In genomic region chr7:116949941-116950801, GRCh38 we compare ENCODE assay signal across 29 cellular contexts. TPM values are rescaled to one million over a fixed set of nuclear protein-coding genes. Genes with fewer than 3 reads are reported as not detected.
DNase-seq lines count a peak whose midpoint lies in the region; ATAC-seq and TF ChIP-seq lines count a peak whose summit lies in the region.
"Had no signal": no experiment of that assay in that cellular context is flagged by ENCODE, and none has a peak within 500 bp of the region (broad histone marks: within the 10 kb centered on the region; RNA-seq: fewer than 3 reads in every experiment).

No MANE protein-coding gene starts in this region.

- ATAC-seq in left cardiac atrium (no peak), HG02610 (IDR thresholded peaks at IDR 0.05; ENCODE audit: unreplicated experiment) (no peak), GM18870 (IDR thresholded peaks at IDR 0.05; ENCODE audit: unreplicated experiment) (no peak)
- ATAC-seq: esophagus mucosa; natural killer cell treated with Interleukin-12 subunit alpha and Interleukin-12 subunit beta and Interleukin-15 and Interleukin-18, amount 100 ng/mL, for 72 hours; stimulated activated naive B cell treated with anti-CD40 and anti-IgM and Interleukin-4, amounts not matched to agents 10 μg/mL and 1 μg/mL and 100 μg/mL, for 72 hours had no signal

- no peaks in the 10 kb centered on the region for H3K9me3 Mint-ChIP-seq in activated T-helper 2 cell treated with anti-CD3 and anti-CD28 coated beads, Interferon-gamma antibody, Interleukin-2, Interleukin-4, amounts not matched to agents 10 μg/mL and 5 μg/mL and 100 μg/mL, durations not matched to agents 14 hours and 24 hours and 36 hours
- H3K9me3 Mint-ChIP-seq in neural crest cell = no peaks in the 10 kb centered on the region
- H3K9me3 Mint-ChIP-seq: activated CD4-positive, alpha-beta T cell treated with anti-CD3 and anti-CD28 coated beads, Interleukin-2, amount 10 ng/mL, durations not matched to agents 24 days and 14 days; endodermal cell; H9; natural killer cell treated with Interleukin-12 subunit alpha and Interleukin-12 subunit beta and Interleukin-15 and Interleukin-18, amount 100 ng/mL, for 72 hours; stimulated activated naive B cell treated with anti-CD40 and anti-IgM and Interleukin-4, amounts not matched to agents 10 μg/mL and 1 μg/mL and 100 μg/mL, for 72 hours had no signal

- H3K27ac ChIP-seq in cardiac muscle cell = peak overlapping the region; percentile 100
- H3K27ac ChIP-seq: HL-60, lower lobe of right lung, PC-9, skin epidermis had no signal

- H3K4me3 Mint-ChIP-seq in activated T-helper 2 cell treated with anti-CD3 and anti-CD28 coated beads, Interferon-gamma antibody, Interleukin-2, Interleukin-4, amounts not matched to agents 10 μg/mL and 5 μg/mL and 100 μg/mL, durations not matched to agents 14 hours and 24 hours and 36 hours (ENCODE audit: low read depth) = no peak overlapping the region
- H3K4me3 Mint-ChIP-seq in neural crest cell = no peak overlapping the region
- H3K4me3 Mint-ChIP-seq: activated CD4-positive, alpha-beta T cell treated with anti-CD3 and anti-CD28 coated beads, Interleukin-2, amount 10 ng/mL, durations not matched to agents 24 days and 14 days; endodermal cell; H9; natural killer cell treated with Interleukin-12 subunit alpha and Interleukin-12 subunit beta and Interleukin-15 and Interleukin-18, amount 100 ng/mL, for 72 hours; stimulated activated naive B cell treated with anti-CD40 and anti-IgM and Interleukin-4, amounts not matched to agents 10 μg/mL and 1 μg/mL and 100 μg/mL, for 72 hours had no signal

- no peak overlapping the region for H3K4me3 ChIP-seq in cardiac muscle cell
- H3K4me3 ChIP-seq: lower lobe of right lung, PC-9, skin epidermis had no signal

- peaks cover 4% of the 10 kb centered on the region for H3K36me3 Mint-ChIP-seq in activated T-helper 2 cell treated with anti-CD3 and anti-CD28 coated beads, Interferon-gamma antibody, Interleukin-2, Interleukin-4, amounts not matched to agents 10 μg/mL and 5 μg/mL and 100 μg/mL, durations not matched to agents 14 hours and 24 hours and 36 hours (ENCODE audit: low read depth)
- H3K36me3 Mint-ChIP-seq in neural crest cell (ENCODE audit: low read depth) = peaks cover 3% of the 10 kb centered on the region
- H3K36me3 Mint-ChIP-seq: natural killer cell treated with Interleukin-12 subunit alpha and Interleukin-12 subunit beta and Interleukin-15 and Interleukin-18, amount 100 ng/mL, for 72 hours; stimulated activated naive B cell treated with anti-CD40 and anti-IgM and Interleukin-4, amounts not matched to agents 10 μg/mL and 1 μg/mL and 100 μg/mL, for 72 hours had no signal

- TF ChIP-seq CTCF in cardiac muscle cell (IDR thresholded peaks at IDR 0.05; ENCODE audit: low read depth, low read length) (no peak), neural crest cell (conservative IDR thresholded peaks at IDR 0.05) (no peak)

- peak overlapping the region; percentile 16 for H3K27ac Mint-ChIP-seq in activated T-helper 2 cell treated with anti-CD3 and anti-CD28 coated beads, Interferon-gamma antibody, Interleukin-2, Interleukin-4, amounts not matched to agents 10 μg/mL and 5 μg/mL and 100 μg/mL, durations not matched to agents 14 hours and 24 hours and 36 hours
- H3K27ac Mint-ChIP-seq in neural crest cell (ENCODE audit: unreplicated experiment) = peak overlapping the region; percentile 22
- H3K27ac Mint-ChIP-seq: activated CD4-positive, alpha-beta T cell treated with anti-CD3 and anti-CD28 coated beads, Interleukin-2, amount 10 ng/mL, durations not matched to agents 24 days and 14 days; endodermal cell; H9; natural killer cell treated with Interleukin-12 subunit alpha and Interleukin-12 subunit beta and Interleukin-15 and Interleukin-18, amount 100 ng/mL, for 72 hours; stimulated activated naive B cell treated with anti-CD40 and anti-IgM and Interleukin-4, amounts not matched to agents 10 μg/mL and 1 μg/mL and 100 μg/mL, for 72 hours had no signal

- peaks cover 26% of the 10 kb centered on the region for H3K27me3 Mint-ChIP-seq in activated T-helper 2 cell treated with anti-CD3 and anti-CD28 coated beads, Interferon-gamma antibody, Interleukin-2, Interleukin-4, amounts not matched to agents 10 μg/mL and 5 μg/mL and 100 μg/mL, durations not matched to agents 14 hours and 24 hours and 36 hours (ENCODE audit: low read depth)
- no peaks in the 10 kb centered on the region for H3K27me3 Mint-ChIP-seq in neural crest cell (ENCODE audit: low read depth)

- no peaks in the 10 kb centered on the region for H3K36me3 ChIP-seq in cardiac muscle cell
- H3K36me3 ChIP-seq: lower lobe of right lung had no signal

- H3K4me1 ChIP-seq in cardiac muscle cell (ENCODE audit: low read depth) = peaks cover 44% of the 10 kb centered on the region

- peaks cover 13% of the 10 kb centered on the region for H3K4me1 Mint-ChIP-seq in activated T-helper 2 cell treated with anti-CD3 and anti-CD28 coated beads, Interferon-gamma antibody, Interleukin-2, Interleukin-4, amounts not matched to agents 10 μg/mL and 5 μg/mL and 100 μg/mL, durations not matched to agents 14 hours and 24 hours and 36 hours (ENCODE audit: low read depth)
- H3K4me1 Mint-ChIP-seq in neural crest cell = peaks cover 25% of the 10 kb centered on the region

- H3K27me3 ChIP-seq in cardiac muscle cell = no peaks in the 10 kb centered on the region

- H3K9me3 ChIP-seq in cardiac muscle cell (ENCODE audit: low read depth) = no peaks in the 10 kb centered on the region
- H3K9me3 ChIP-seq: lower lobe of right lung had no signal

- intact Hi-C loops in left cardiac atrium (cut with DNase I) = loop anchor here in 1 of 2 donors (10.0 kb wide), 1 partner anchor 65 kb away; no protein-coding TSS in a partner anchor
- intact Hi-C loops in activated T-helper 2 cell treated with anti-CD3 and anti-CD28 coated beads, Interferon-gamma antibody, Interleukin-2, Interleukin-4, amounts not matched to agents 10 μg/mL and 5 μg/mL and 100 μg/mL, durations not matched to agents 14 hours and 24 hours and 36 hours (cut with micrococcal nuclease) = loop anchor here (10.0 kb wide), 1 partner anchor 735 kb away; the partner anchor contains the start of gene TES

- DNase-seq in cardiac muscle cell (ENCODE audit: low read depth in 1 of 2, low spot score in 1 of 2) (no peak), left cardiac atrium (no peak), M059J (ENCODE audit: low read depth) (peak; percentile 24), neural crest cell (ENCODE audit: low read depth, low spot score) (no peak), NK-92 (lab: John Stamatoyannopoulos, UW; ENCODE audit: unreplicated experiment) (no peak)
- no peak for DNase-seq in activated T-helper 2 cell treated with anti-CD3 and anti-CD28 coated beads, Interferon-gamma antibody, Interleukin-2, Interleukin-4, amounts not matched to agents 10 μg/mL and 5 μg/mL and 100 μg/mL, durations not matched to agents 14 hours and 24 hours and 36 hours (ENCODE audit: low spot score)
- DNase-seq: activated CD4-positive, alpha-beta T cell treated with anti-CD3 and anti-CD28 coated beads, Interleukin-2, amount 10 ng/mL, durations not matched to agents 24 days and 14 days; activated T-cell treated with anti-CD3 and anti-CD28 coated beads, Interleukin-2, amount 50 U/mL, for 1 hour; Calu3; central memory CD4-positive, alpha-beta T cell; DMS79; endodermal cell; glutamatergic neuron; H9; islet precursor cell; lower lobe of right lung; NCI-H1105 treated with DMSO at 0.1 percent for 48 hours; NCI-H2029 treated with DMSO at 0.1 percent for 48 hours; NCI-H526; NK-92 treated with Interleukin-12 subunit alpha and Interleukin-12 subunit beta, amount 100 ng/mL, for 24 hours; PC-9; SHP77; stimulated activated naive B cell treated with anti-CD40 and anti-IgM and Interleukin-4, amounts not matched to agents 10 μg/mL and 1 μg/mL and 100 μg/mL, for 72 hours had no signal

RNA-seq across cellular contexts. Expression of gene ST7, which starts 3.1 kb away (rescaled TPM):
- 74.2 and 83.5 TPM in 2 replicates for total RNA-seq in cardiac muscle cell
- polyA plus RNA-seq in cardiac muscle cell = 96.7 and 108 TPM in 2 replicates
- total RNA-seq in left cardiac atrium = 10 to 100 TPM; 27.5 to 33.1 TPM
- total RNA-seq in M059J (2014; rRNA removed; shearing (Covaris generic)) = 27.2 and 36.8 TPM in 2 replicates
- 8.0 and 10.0 TPM in 2 replicates for total RNA-seq in activated T-helper 2 cell treated with anti-CD3 and anti-CD28 coated beads, Interferon-gamma antibody, Interleukin-2, Interleukin-4, amounts not matched to agents 10 μg/mL and 5 μg/mL and 100 μg/mL, durations not matched to agents 14 hours and 24 hours and 36 hours
- total RNA-seq in neural crest cell = 22.4 and 25.5 TPM in 2 replicates
